Comparison of ENCODE assay signal across 27 cellular contexts in genomic region chr4:1060646-1061371, GRCh38.
"Had no signal": no experiment of that assay in that cellular context is flagged by ENCODE, and none has a peak within 500 bp of the region (broad histone marks: within the 10 kb centered on the region; RNA-seq: fewer than 3 reads in every experiment).

No MANE protein-coding gene starts in this region.

- H3K27ac ChIP-seq: neutrophil, thyroid gland, upper lobe of right lung had no signal

- H3K36me3 Mint-ChIP-seq: activated CD8-positive, alpha-beta memory T cell treated with anti-CD3 and anti-CD28 coated beads, Interleukin-2, amount 10 ng/mL, durations not matched to agents 7 days and 5 days; activated naive CD4-positive, alpha-beta T cell treated with anti-CD3 and anti-CD28 coated beads, Interleukin-2, amount 10 ng/mL, durations not matched to agents 7 days and 5 days had no signal

- H3K27ac Mint-ChIP-seq: activated CD8-positive, alpha-beta memory T cell treated with anti-CD3 and anti-CD28 coated beads, Interleukin-2, amount 10 ng/mL, durations not matched to agents 7 days and 5 days; activated CD8-positive, alpha-beta T cell treated with anti-CD3 and anti-CD28 coated beads for 36 hours; activated naive CD4-positive, alpha-beta T cell treated with anti-CD3 and anti-CD28 coated beads, Interleukin-2, amount 10 ng/mL, durations not matched to agents 7 days and 5 days; nephron; progenitor cell of endocrine pancreas; stimulated activated memory B cell treated with anti-CD40 and anti-IgM and Interleukin-4, amounts not matched to agents 10 μg/mL and 1 μg/mL and 100 μg/mL, for 72 hours had no signal

- H3K9me3 Mint-ChIP-seq: activated naive CD4-positive, alpha-beta T cell treated with anti-CD3 and anti-CD28 coated beads, Interleukin-2, amount 10 ng/mL, durations not matched to agents 7 days and 5 days; central memory CD8-positive, alpha-beta T cell; nephron; stimulated activated memory B cell treated with anti-CD40 and anti-IgM and Interleukin-4, amounts not matched to agents 10 μg/mL and 1 μg/mL and 100 μg/mL, for 72 hours had no signal

- H3K4me3 ChIP-seq: thyroid gland, upper lobe of right lung had no signal

- H3K9me3 ChIP-seq: neutrophil, thyroid gland, upper lobe of right lung had no signal

- H3K36me3 ChIP-seq: neutrophil, thyroid gland, upper lobe of right lung had no signal

- H3K27me3 ChIP-seq: thyroid gland had no signal

- ATAC-seq: activated CD8-positive, alpha-beta memory T cell treated with anti-CD3 and anti-CD28 coated beads, Interleukin-2, amount 10 ng/mL, durations not matched to agents 7 days and 5 days; activated CD8-positive, alpha-beta T cell treated with anti-CD3 and anti-CD28 coated beads for 36 hours; left ventricle myocardium superior; sciatic nerve; SK-N-SH treated with all-trans-retinoic acid at 6 μM for 48 hours; stimulated activated memory B cell treated with anti-CD40 and anti-IgM and Interleukin-4, amounts not matched to agents 10 μg/mL and 1 μg/mL and 100 μg/mL, for 72 hours; stimulated activated naive CD8-positive, alpha-beta T cell treated with anti-CD3 and anti-CD28 coated beads, Interleukin-15, amount 100 ng/mL, for 72 hours; upper lobe of right lung had no signal

- H3K4me3 Mint-ChIP-seq: activated CD8-positive, alpha-beta memory T cell treated with anti-CD3 and anti-CD28 coated beads, Interleukin-2, amount 10 ng/mL, durations not matched to agents 7 days and 5 days; activated CD8-positive, alpha-beta T cell treated with anti-CD3 and anti-CD28 coated beads for 36 hours; activated naive CD4-positive, alpha-beta T cell treated with anti-CD3 and anti-CD28 coated beads, Interleukin-2, amount 10 ng/mL, durations not matched to agents 7 days and 5 days; central memory CD8-positive, alpha-beta T cell; nephron; stimulated activated memory B cell treated with anti-CD40 and anti-IgM and Interleukin-4, amounts not matched to agents 10 μg/mL and 1 μg/mL and 100 μg/mL, for 72 hours; stimulated activated naive CD8-positive, alpha-beta T cell treated with anti-CD3 and anti-CD28 coated beads, Interleukin-15, amount 100 ng/mL, for 72 hours had no signal

- H3K4me1 ChIP-seq: thyroid gland had no signal

- DNase-seq: activated CD4-positive, alpha-beta T cell treated with anti-CD3 and anti-CD28 coated beads, Interleukin-2, amount 50 U/mL, for 1 hour; activated CD8-positive, alpha-beta memory T cell treated with anti-CD3 and anti-CD28 coated beads, Interleukin-2, amount 10 ng/mL, durations not matched to agents 7 days and 5 days; activated CD8-positive, alpha-beta T cell treated with anti-CD3 and anti-CD28 coated beads for 36 hours; activated gamma-delta T cell; activated T-cell treated with anti-CD3 and anti-CD28 coated beads for 4 hours; amniotic stem cell; dermis blood vessel endothelial cell; effector CD8-positive, alpha-beta T cell; kidney glomerular epithelial cell; left ventricle myocardium superior; mammary epithelial cell; small intestine; stimulated activated CD4-positive, alpha-beta T cell treated with anti-CD3 and anti-CD28 coated beads, Interleukin-4, amount 100 ng/mL, for 4 hours; stimulated activated CD8-positive, alpha-beta memory T cell treated with anti-CD3 and anti-CD28 coated beads, Interleukin-4, amount 100 ng/mL, for 48 hours; stimulated activated naive CD8-positive, alpha-beta T cell treated with anti-CD3 and anti-CD28 coated beads, Interleukin-15, amount 100 ng/mL, for 72 hours; substantia nigra; T-helper 2 cell; thyroid gland; upper lobe of right lung had no signal
